Comparison of ENCODE assay signal across 1 cellular context in the genomic region with DNA sequence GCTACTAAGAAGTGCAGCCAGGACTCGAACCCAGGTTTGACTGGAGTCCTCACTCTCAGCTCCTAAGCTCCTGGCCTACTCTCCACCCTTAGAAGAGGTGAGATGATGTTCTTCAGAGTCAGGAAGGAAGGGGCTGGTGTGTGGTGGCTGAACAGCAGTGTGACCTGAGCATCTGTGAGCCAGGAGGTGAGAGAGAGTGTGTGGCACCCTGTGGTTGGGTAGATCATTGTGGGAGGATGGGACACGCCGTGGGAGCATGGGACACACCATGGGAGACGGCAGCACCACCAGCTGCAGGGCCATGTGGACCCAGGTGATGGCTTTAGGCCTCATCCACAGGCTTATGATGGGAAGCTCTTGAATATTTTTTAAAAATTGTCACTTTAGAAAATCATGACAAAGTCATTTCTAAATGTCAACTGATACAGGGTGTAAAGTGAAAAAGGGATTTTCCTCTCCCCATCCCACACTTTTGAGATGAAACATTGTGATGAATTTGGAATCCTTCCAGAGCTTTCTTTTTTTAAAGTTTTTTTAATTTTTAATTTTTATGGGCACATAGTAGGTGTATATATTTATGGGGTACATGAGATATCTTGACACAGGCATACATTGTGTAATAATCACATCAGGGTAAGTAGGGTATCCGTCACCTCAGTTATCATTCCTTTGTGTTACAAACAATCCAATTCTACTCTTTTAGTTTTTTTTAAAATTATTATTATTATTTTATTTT.
TF ChIP-seq lines count a peak whose summit lies in the region.

No MANE protein-coding gene starts in this region.

TF ChIP-seq in IMR-90, 13 proteins besides CTCF, POLR2A, EP300 and RAD21:
- TF ChIP-seq CHD1 (IDR thresholded peaks at IDR 0.05; ENCODE audit: low read depth, low read length) (no peak), SMC3 (IDR thresholded peaks at IDR 0.05; ENCODE audit: low read depth, low read length) (no peak)
